In the genomic region with DNA sequence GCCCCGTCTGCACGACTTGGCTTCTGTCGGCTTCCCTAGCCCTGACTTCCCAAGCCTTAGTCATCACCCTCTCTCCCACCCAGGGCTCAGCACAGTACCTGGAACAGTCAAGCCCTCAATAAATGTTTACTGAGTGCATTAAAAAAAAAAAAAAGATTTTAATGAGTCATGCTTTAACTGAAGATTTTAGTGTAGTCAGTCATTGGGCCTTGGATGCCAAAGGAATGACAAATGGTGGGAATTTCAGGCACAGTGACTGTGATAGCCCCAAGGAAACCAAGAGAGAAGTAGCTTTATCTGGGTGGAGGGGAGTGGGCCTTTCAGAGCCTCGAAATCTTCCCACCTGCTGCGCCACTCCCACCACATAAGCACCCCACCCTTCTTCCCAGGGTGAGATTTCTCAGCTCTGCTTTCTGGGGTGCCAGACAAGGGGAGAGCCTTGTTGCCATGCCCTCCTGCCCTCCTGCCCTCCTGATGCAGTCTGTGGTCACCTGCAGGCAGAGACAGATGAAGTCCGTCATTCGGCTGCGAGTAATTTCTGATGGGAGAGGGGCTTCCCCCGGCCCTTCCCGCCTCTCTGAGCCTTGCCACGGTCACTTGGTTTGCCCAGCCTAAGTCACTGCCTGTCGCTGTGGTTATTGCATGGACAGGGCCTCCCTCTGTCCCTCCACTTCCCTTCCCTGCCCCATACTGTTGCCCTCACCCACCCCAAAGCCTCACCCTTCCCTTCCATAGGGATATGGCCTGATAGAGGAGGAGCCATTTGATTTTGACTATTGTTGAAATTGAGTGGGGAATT, we compare ENCODE assay signal across 1 cellular context.
TF ChIP-seq lines count a peak whose summit lies in the region.

No MANE protein-coding gene starts in this region.

TF ChIP-seq in HEK293, 187 proteins besides CTCF, POLR2A, EP300 and RAD21 (continued from another document):
- TF ChIP-seq, protein P1, sequence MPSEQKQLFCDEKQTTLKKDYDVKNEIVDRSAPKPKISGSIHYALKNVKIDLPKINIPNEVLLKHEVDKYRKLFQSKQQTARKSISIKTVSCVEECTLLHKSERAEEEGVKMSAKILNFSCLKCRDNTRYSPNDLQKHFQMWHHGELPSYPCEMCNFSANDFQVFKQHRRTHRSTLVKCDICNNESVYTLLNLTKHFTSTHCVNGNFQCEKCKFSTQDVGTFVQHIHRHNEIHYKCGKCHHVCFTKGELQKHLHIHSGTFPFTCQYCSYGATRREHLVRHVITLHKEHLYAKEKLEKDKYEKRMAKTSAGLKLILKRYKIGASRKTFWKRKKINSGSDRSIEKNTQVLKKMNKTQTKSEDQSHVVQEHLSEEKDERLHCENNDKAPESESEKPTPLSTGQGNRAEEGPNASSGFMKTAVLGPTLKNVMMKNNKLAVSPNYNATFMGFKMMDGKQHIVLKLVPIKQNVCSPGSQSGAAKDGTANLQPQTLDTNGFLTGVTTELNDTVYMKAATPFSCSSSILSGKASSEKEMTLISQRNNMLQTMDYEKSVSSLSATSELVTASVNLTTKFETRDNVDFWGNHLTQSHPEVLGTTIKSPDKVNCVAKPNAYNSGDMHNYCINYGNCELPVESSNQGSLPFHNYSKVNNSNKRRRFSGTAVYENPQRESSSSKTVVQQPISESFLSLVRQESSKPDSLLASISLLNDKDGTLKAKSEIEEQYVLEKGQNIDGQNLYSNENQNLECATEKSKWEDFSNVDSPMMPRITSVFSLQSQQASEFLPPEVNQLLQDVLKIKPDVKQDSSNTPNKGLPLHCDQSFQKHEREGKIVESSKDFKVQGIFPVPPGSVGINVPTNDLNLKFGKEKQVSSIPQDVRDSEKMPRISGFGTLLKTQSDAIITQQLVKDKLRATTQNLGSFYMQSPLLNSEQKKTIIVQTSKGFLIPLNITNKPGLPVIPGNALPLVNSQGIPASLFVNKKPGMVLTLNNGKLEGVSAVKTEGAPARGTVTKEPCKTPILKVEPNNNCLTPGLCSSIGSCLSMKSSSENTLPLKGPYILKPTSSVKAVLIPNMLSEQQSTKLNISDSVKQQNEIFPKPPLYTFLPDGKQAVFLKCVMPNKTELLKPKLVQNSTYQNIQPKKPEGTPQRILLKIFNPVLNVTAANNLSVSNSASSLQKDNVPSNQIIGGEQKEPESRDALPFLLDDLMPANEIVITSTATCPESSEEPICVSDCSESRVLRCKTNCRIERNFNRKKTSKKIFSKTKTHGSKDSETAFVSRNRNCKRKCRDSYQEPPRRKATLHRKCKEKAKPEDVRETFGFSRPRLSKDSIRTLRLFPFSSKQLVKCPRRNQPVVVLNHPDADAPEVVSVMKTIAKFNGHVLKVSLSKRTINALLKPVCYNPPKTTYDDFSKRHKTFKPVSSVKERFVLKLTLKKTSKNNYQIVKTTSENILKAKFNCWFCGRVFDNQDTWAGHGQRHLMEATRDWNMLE (tag by site-specific recombination; conservative IDR thresholded peaks at IDR 0.05; ENCODE audit: low read depth) = peak; percentile 50; the same call in 1 of the 2 replicates
- TF ChIP-seq ZNF629 (tag by site-specific recombination; IDR thresholded peaks at IDR 0.05) = peak; percentile 93
- peak; percentile 66; the same call in 1 of the 2 replicates for TF ChIP-seq ZFP69B (tag by site-specific recombination; IDR thresholded peaks at IDR 0.05)
- TF ChIP-seq ZNF10 (tag by site-specific recombination; IDR thresholded peaks at IDR 0.05) = peak; percentile 61; the same call in 1 of the 2 replicates
- TF ChIP-seq, protein P2, sequence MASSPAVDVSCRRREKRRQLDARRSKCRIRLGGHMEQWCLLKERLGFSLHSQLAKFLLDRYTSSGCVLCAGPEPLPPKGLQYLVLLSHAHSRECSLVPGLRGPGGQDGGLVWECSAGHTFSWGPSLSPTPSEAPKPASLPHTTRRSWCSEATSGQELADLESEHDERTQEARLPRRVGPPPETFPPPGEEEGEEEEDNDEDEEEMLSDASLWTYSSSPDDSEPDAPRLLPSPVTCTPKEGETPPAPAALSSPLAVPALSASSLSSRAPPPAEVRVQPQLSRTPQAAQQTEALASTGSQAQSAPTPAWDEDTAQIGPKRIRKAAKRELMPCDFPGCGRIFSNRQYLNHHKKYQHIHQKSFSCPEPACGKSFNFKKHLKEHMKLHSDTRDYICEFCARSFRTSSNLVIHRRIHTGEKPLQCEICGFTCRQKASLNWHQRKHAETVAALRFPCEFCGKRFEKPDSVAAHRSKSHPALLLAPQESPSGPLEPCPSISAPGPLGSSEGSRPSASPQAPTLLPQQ (tag by site-specific recombination; IDR thresholded peaks at IDR 0.05) = peak; percentile 78; the same call in 1 of the 2 replicates
- peak; percentile 56; the same call in 1 of the 2 replicates for TF ChIP-seq ZSCAN23 (tag by site-specific recombination; IDR thresholded peaks at IDR 0.05)
- TF ChIP-seq GLI2 (tag by site-specific recombination; IDR thresholded peaks at IDR 0.05; ENCODE audit: borderline replicate concordance, low read depth) = no peak
- TF ChIP-seq, protein P3, sequence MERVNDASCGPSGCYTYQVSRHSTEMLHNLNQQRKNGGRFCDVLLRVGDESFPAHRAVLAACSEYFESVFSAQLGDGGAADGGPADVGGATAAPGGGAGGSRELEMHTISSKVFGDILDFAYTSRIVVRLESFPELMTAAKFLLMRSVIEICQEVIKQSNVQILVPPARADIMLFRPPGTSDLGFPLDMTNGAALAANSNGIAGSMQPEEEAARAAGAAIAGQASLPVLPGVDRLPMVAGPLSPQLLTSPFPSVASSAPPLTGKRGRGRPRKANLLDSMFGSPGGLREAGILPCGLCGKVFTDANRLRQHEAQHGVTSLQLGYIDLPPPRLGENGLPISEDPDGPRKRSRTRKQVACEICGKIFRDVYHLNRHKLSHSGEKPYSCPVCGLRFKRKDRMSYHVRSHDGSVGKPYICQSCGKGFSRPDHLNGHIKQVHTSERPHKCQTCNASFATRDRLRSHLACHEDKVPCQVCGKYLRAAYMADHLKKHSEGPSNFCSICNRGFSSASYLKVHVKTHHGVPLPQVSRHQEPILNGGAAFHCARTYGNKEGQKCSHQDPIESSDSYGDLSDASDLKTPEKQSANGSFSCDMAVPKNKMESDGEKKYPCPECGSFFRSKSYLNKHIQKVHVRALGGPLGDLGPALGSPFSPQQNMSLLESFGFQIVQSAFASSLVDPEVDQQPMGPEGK (tag by site-specific recombination; IDR thresholded peaks at IDR 0.05) = peak; percentile 54
- peak; percentile 72 for TF ChIP-seq ZNF558 (tag by site-specific recombination; IDR thresholded peaks at IDR 0.05)
- TF ChIP-seq, protein P4, sequence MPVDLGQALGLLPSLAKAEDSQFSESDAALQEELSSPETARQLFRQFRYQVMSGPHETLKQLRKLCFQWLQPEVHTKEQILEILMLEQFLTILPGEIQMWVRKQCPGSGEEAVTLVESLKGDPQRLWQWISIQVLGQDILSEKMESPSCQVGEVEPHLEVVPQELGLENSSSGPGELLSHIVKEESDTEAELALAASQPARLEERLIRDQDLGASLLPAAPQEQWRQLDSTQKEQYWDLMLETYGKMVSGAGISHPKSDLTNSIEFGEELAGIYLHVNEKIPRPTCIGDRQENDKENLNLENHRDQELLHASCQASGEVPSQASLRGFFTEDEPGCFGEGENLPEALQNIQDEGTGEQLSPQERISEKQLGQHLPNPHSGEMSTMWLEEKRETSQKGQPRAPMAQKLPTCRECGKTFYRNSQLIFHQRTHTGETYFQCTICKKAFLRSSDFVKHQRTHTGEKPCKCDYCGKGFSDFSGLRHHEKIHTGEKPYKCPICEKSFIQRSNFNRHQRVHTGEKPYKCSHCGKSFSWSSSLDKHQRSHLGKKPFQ (tag by site-specific recombination; IDR thresholded peaks at IDR 0.05) = no peak
- TF ChIP-seq, protein P5, sequence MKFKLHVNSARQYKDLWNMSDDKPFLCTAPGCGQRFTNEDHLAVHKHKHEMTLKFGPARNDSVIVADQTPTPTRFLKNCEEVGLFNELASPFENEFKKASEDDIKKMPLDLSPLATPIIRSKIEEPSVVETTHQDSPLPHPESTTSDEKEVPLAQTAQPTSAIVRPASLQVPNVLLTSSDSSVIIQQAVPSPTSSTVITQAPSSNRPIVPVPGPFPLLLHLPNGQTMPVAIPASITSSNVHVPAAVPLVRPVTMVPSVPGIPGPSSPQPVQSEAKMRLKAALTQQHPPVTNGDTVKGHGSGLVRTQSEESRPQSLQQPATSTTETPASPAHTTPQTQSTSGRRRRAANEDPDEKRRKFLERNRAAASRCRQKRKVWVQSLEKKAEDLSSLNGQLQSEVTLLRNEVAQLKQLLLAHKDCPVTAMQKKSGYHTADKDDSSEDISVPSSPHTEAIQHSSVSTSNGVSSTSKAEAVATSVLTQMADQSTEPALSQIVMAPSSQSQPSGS (tag by site-specific recombination; IDR thresholded peaks at IDR 0.05; ENCODE audit: low read depth) = peak; percentile 18; the same call in 1 of the 2 replicates
- TF ChIP-seq ZNF2 (tag by site-specific recombination; IDR thresholded peaks at IDR 0.05) = peak; percentile 59; the same call in 1 of the 2 replicates
- peak; percentile 46; the same call in 1 of the 2 replicates for TF ChIP-seq ZBTB8A (tag by site-specific recombination; IDR thresholded peaks at IDR 0.05)
- TF ChIP-seq ZNF324 (tag by site-specific recombination; IDR thresholded peaks at IDR 0.05) = peak; percentile 82
- no peak for TF ChIP-seq ZNF423 (tag by site-specific recombination; IDR thresholded peaks at IDR 0.05)
TF ChIP-seq in HEK293: peak in this region for 56.
